In the genomic region with DNA sequence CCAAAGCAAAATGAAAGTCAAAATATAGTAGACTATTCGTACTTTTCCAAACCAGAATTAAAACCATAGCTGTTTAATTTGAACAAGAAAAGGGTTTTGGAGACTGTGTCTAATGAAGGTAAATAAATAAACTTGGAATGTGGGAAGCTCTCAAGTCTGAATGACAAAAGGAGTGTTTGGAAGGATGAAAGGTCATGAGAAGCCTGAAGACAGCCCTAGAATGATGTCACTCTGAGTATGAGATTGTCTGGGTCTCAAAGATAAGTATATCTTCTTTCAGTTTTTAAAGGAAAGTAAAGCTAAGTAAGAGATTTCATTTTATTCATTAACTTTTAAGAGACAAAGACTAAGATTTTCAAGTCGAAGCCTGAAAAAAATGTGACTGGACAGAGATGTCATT, we compare ENCODE assay signal across 1 cellular context.
TF ChIP-seq lines count a peak whose summit lies in the region.

No MANE protein-coding gene starts in this region.

TF ChIP-seq in HEK293, 187 proteins besides CTCF, POLR2A, EP300 and RAD21 (continued from another document):
- TF ChIP-seq, protein P1, sequence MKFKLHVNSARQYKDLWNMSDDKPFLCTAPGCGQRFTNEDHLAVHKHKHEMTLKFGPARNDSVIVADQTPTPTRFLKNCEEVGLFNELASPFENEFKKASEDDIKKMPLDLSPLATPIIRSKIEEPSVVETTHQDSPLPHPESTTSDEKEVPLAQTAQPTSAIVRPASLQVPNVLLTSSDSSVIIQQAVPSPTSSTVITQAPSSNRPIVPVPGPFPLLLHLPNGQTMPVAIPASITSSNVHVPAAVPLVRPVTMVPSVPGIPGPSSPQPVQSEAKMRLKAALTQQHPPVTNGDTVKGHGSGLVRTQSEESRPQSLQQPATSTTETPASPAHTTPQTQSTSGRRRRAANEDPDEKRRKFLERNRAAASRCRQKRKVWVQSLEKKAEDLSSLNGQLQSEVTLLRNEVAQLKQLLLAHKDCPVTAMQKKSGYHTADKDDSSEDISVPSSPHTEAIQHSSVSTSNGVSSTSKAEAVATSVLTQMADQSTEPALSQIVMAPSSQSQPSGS (tag by site-specific recombination; IDR thresholded peaks at IDR 0.05; ENCODE audit: low read depth), result peak; percentile 61; the same call in 1 of the 2 replicates
- TF ChIP-seq HOXC10 (CRISPR knock-in tag; IDR thresholded peaks at IDR 0.05), result no peak
- TF ChIP-seq, protein P2, sequence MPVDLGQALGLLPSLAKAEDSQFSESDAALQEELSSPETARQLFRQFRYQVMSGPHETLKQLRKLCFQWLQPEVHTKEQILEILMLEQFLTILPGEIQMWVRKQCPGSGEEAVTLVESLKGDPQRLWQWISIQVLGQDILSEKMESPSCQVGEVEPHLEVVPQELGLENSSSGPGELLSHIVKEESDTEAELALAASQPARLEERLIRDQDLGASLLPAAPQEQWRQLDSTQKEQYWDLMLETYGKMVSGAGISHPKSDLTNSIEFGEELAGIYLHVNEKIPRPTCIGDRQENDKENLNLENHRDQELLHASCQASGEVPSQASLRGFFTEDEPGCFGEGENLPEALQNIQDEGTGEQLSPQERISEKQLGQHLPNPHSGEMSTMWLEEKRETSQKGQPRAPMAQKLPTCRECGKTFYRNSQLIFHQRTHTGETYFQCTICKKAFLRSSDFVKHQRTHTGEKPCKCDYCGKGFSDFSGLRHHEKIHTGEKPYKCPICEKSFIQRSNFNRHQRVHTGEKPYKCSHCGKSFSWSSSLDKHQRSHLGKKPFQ (tag by site-specific recombination; IDR thresholded peaks at IDR 0.05), result no peak
- 0 out of 2 replicates have a peak, but pooled peaks have one; percentile 31 for TF ChIP-seq ZNF629 (tag by site-specific recombination; IDR thresholded peaks at IDR 0.05)
- TF ChIP-seq PRDM4 (tag by site-specific recombination; IDR thresholded peaks at IDR 0.05), result peak; percentile 66
